ENCODE assay signal across 8 cellular contexts in the genomic region with DNA sequence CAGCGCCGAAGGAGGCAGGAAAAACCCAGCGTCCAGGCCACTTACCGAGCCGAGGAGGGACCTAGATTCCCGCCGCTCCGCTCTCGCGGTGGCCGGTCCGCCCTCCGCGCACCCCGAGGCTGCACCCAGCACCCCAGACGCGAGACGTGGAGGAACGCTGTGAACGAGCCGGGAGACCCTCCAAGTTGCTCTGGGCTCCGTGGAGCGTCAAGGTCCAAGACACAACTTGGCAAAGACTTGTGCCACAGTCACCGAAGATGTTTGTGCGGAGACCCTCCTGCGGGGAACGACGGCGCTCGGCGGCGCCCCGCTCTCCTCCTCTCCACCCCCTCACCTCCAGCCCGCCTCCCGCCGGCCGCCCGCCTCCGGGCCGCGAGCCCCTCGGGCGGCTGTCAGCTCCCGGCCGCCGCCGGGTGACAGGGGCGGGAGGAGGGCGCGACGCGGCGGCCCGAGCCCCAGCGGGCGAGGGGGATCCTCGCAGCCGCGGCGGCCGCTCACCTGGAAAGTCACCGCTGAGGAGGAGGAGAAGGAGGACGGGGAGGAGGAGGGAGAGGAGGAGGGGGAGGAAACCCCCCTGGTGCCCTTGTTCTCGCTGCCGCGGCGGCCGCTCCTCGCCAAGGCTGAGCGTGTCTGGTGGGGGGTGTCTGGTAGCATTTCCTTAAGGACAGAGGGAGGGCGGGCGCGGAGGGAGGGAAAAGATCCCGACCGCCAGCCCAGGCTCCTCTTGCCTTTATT. TPM values are rescaled to one million over a fixed set of nuclear protein-coding genes. Genes with fewer than 3 reads are reported as not detected.
DNase-seq lines count a peak whose midpoint lies in the region; ATAC-seq and TF ChIP-seq lines count a peak whose summit lies in the region.

No MANE protein-coding gene starts in this region.

- ATAC-seq in HG02852 (IDR thresholded peaks at IDR 0.05; ENCODE audit: unreplicated experiment): peak; percentile 18
- ATAC-seq in activated naive CD4-positive, alpha-beta T cell treated with anti-CD3 and anti-CD28 coated beads, Interleukin-2, amount 50 U/mL, for 72 hours: peak; percentile 4 to 17

- H3K36me3 ChIP-seq in cardiac muscle cell (no peaks in the 10 kb centered on the region), trophoblast cell (ENCODE audit: control insufficient read depth in 1 of 2, insufficient read depth in 2 of 2, low read length in 2 of 2) (no peaks in the 10 kb centered on the region)

- H3K27ac ChIP-seq in RWPE1: peak overlapping the region; percentile 97
- H3K27ac ChIP-seq in cardiac muscle cell: peak overlapping the region; percentile 100
- peak overlapping the region; percentile 95 for H3K27ac ChIP-seq in trophoblast cell (ENCODE audit: low read depth, low read length)

- peaks cover 13% of the 10 kb centered on the region in 2 donors for H3K36me3 Mint-ChIP-seq in activated naive CD4-positive, alpha-beta T cell treated with anti-CD3 and anti-CD28 coated beads, Interleukin-2, amount 50 U/mL, for 72 hours

- peak overlapping the region; percentile 92 to 96 for H3K27ac Mint-ChIP-seq in activated naive CD4-positive, alpha-beta T cell treated with anti-CD3 and anti-CD28 coated beads, Interleukin-2, amount 50 U/mL, for 72 hours

- H4K91ac ChIP-seq in trophoblast cell (ENCODE audit: low read depth, low read length): peak overlapping the region; percentile 93

- no CpG with 5 or more reads among the region's 75 CpGs for whole genome bisulfite sequencing in trophoblast cell (ENCODE audit: extremely low coverage, insufficient coverage, insufficient read length)

- H3K27me3 ChIP-seq in cardiac muscle cell (no peaks in the 10 kb centered on the region), trophoblast cell (ENCODE audit: insufficient read depth, low read length) (no peaks in the 10 kb centered on the region)

- DNase-seq in GM13976 (ENCODE audit: low spot score) (peak; percentile 62), RWPE1 (ENCODE audit: low spot score) (peak; percentile 56), cardiac muscle cell (ENCODE audit: low read depth in 1 of 2, low spot score in 1 of 2) (peak in 1 of 2 donors; percentile 81), trophoblast cell (peak in 1 of 2 donors; percentile 59), ureter (ENCODE audit: low spot score) (peak; percentile 79), Kasumi-1 (lab: John Stamatoyannopoulos, UW) (no peak)
- peak in 1 of 2 donors; percentile 57 for DNase-seq in activated naive CD4-positive, alpha-beta T cell treated with anti-CD3 and anti-CD28 coated beads, Interleukin-2, amount 50 U/mL, for 72 hours (ENCODE audit: low spot score in 2 of 2)

- in situ Hi-C loops in GM13976 (cut with MboI; ENCODE audit: low sequenced_read_pairs, unreplicated experiment): loop anchor here (10.0 kb wide), 1 partner anchor 251 kb away; no protein-coding TSS in a partner anchor

- H3K14ac ChIP-seq in trophoblast cell (ENCODE audit: low read length): peak overlapping the region; percentile 94

- H3K4ac ChIP-seq in trophoblast cell (ENCODE audit: low read depth, low read length): peak overlapping the region; percentile 50

- peaks cover 16% of the 10 kb centered on the region for H3K79me2 ChIP-seq in trophoblast cell (ENCODE audit: control insufficient read depth, insufficient read depth, low read length, poor library complexity)

- H3K4me1 ChIP-seq in cardiac muscle cell (ENCODE audit: low read depth): peaks cover 13% of the 10 kb centered on the region
- H3K4me1 ChIP-seq in trophoblast cell (ENCODE audit: control insufficient read depth in 1 of 2, insufficient read depth in 2 of 2, low read length in 2 of 2): peaks cover 0 to 3% of the 10 kb centered on the region in 2 experiments

- peak overlapping the region; percentile 89 for H2BK5ac ChIP-seq in trophoblast cell (ENCODE audit: low read depth, low read length, poor library complexity)

- CTCF ChIA-PET in RWPE1 (lab: Yijun Ruan, JAX): no interaction called here

- POLR2A ChIA-PET in RWPE1 (lab: Yijun Ruan, JAX; ENCODE audit: low non-redundant PET): interaction anchor here (1.4 kb wide), 1 partner anchor 115 kb away, joined by 4 read pairs; no protein-coding TSS in a partner anchor

- H4K12ac ChIP-seq in trophoblast cell (ENCODE audit: low read depth, low read length): peak overlapping the region; percentile 39

- peak overlapping the region; percentile 94 for H3K4me3 ChIP-seq in cardiac muscle cell
- H3K4me3 ChIP-seq in trophoblast cell (ENCODE audit: low read depth, low read length): peak overlapping the region; percentile 98

- H2AFZ ChIP-seq in trophoblast cell (ENCODE audit: insufficient read depth, low read length, poor library complexity): peak overlapping the region; percentile 65

- peak overlapping the region; percentile 82 for H2BK12ac ChIP-seq in trophoblast cell (ENCODE audit: low read length)

- TF ChIP-seq CTCF in GM13976 (IDR thresholded peaks at IDR 0.05; ENCODE audit: borderline replicate concordance, control extremely low read depth, extremely low read depth, insufficient read depth, missing control alignments) (no peak), RWPE1 (conservative IDR thresholded peaks at IDR 0.05; ENCODE audit: low read depth) (no peak), cardiac muscle cell (IDR thresholded peaks at IDR 0.05; ENCODE audit: low read depth, low read length) (no peak)

- peak overlapping the region; percentile 100 for H3K4me2 ChIP-seq in trophoblast cell (ENCODE audit: low read length)

- H3K9me3 ChIP-seq in cardiac muscle cell (ENCODE audit: low read depth) (no peaks in the 10 kb centered on the region), trophoblast cell (ENCODE audit: insufficient read depth, low read depth, low read length) (peaks cover 2% of the 10 kb centered on the region)

- H2BK120ac ChIP-seq in trophoblast cell (ENCODE audit: insufficient read depth, low read length, poor library complexity): peak overlapping the region; percentile 92

- peak overlapping the region; percentile 95 for H3K9ac ChIP-seq in trophoblast cell (ENCODE audit: low read length)

- peak overlapping the region; percentile 65 for H2AK5ac ChIP-seq in trophoblast cell (ENCODE audit: low read length)

- no peak overlapping the region for H3K23ac ChIP-seq in trophoblast cell (ENCODE audit: low read length)

- H4K8ac ChIP-seq in trophoblast cell (ENCODE audit: low read depth, low read length): peak overlapping the region; percentile 64

- peaks cover 23% of the 10 kb centered on the region for H3K79me1 ChIP-seq in trophoblast cell (ENCODE audit: low read length)

- no peaks in the 10 kb centered on the region for H3K9me3 Mint-ChIP-seq in activated naive CD4-positive, alpha-beta T cell treated with anti-CD3 and anti-CD28 coated beads, Interleukin-2, amount 50 U/mL, for 72 hours

- H3K18ac ChIP-seq in trophoblast cell (ENCODE audit: low read length): peak overlapping the region; percentile 93

RNA-seq across cellular contexts. Expression of gene HIVEP2, which starts 0.6 kb away (rescaled TPM):
- 10 to 100 TPM; 23.8 to 33.1 TPM for total RNA-seq in activated naive CD4-positive, alpha-beta T cell treated with anti-CD3 and anti-CD28 coated beads, Interleukin-2, amount 50 U/mL, for 72 hours
- total RNA-seq in cardiac muscle cell (12.0 and 18.0 TPM in 2 replicates), ureter (29.0 TPM)
- 3.6 and 4.8 TPM in 2 replicates for polyA plus RNA-seq in cardiac muscle cell
- 4.3 and 4.6 TPM in 2 replicates for polyA plus RNA-seq in trophoblast cell (2013)

Comparison
In these comparisons a context has a peak if more than half of its experiments do, and no peak if none do; other contexts are left out.
1. DNase-seq: peak in GM13976 (single experiment), RWPE1 (single experiment) and ureter (single experiment); none in Kasumi-1 (0 of 2).
2. Peak in every context shown above with its lines, with median percentiles within 50 percentile points of each other: H3K27ac ChIP-seq.